Comparison of ENCODE assay signal across 1 cellular context in genomic region chr6:167420858-167421766, GRCh38.
A peak's percentile ranks its signal among the peaks of the same experiment; 100 is the strongest.
TF ChIP-seq lines count a peak whose summit lies in the region.

No MANE protein-coding gene starts in this region.

TF ChIP-seq in HepG2, 621 proteins besides CTCF, POLR2A, EP300 and RAD21 (continued from another document and continues in another):
- TF ChIP-seq TGIF2 (CRISPR knock-in tag; IDR thresholded peaks at IDR 0.05): no peak
- TF ChIP-seq SIX4 (CRISPR knock-in tag; IDR thresholded peaks at IDR 0.05): no peak
- no peak for TF ChIP-seq PCBP2 (optimal IDR thresholded peaks at IDR 0.05; ENCODE audit: low read depth, low read length, poor library complexity, severe bottlenecking)
- peak; percentile 80 for TF ChIP-seq TBX2 (CRISPR knock-in tag; IDR thresholded peaks at IDR 0.05; ENCODE audit: borderline replicate concordance)
- no peak for TF ChIP-seq NR2C2 (CRISPR knock-in tag; IDR thresholded peaks at IDR 0.05; ENCODE audit: borderline replicate concordance)
- TF ChIP-seq MZF1 (CRISPR knock-in tag; IDR thresholded peaks at IDR 0.05; ENCODE audit: borderline replicate concordance): no peak; the same call in 1 of the 2 replicates
- peak; percentile 78 for TF ChIP-seq KDM2A (CRISPR knock-in tag; IDR thresholded peaks at IDR 0.05; ENCODE audit: borderline replicate concordance, low read depth)
- TF ChIP-seq RBM39 (IDR thresholded peaks at IDR 0.05; ENCODE audit: low read depth, low read length, poor library complexity, severe bottlenecking): peak; percentile 73
- no peak for TF ChIP-seq CBX5 (CRISPR knock-in tag; IDR thresholded peaks at IDR 0.05; ENCODE audit: borderline replicate concordance)
- no peak for TF ChIP-seq CENPT (CRISPR knock-in tag; IDR thresholded peaks at IDR 0.05; ENCODE audit: low read depth)
- peak; percentile 60; the same call in 1 of the 2 replicates for TF ChIP-seq NFKBIZ (CRISPR knock-in tag; IDR thresholded peaks at IDR 0.05)
- peak; percentile 37; the same call in 1 of the 2 replicates for TF ChIP-seq ZFP82 (CRISPR knock-in tag; IDR thresholded peaks at IDR 0.05; ENCODE audit: borderline replicate concordance)
- TF ChIP-seq NFYC (CRISPR knock-in tag; IDR thresholded peaks at IDR 0.05): 0 out of 2 replicates have a peak, but pooled peaks have one; percentile 18
- no peak for TF ChIP-seq NFATC3 (CRISPR knock-in tag; IDR thresholded peaks at IDR 0.05)
- TF ChIP-seq NKX3-1 (CRISPR knock-in tag; IDR thresholded peaks at IDR 0.05): no peak
- peak; percentile 81 for TF ChIP-seq ZNF274 (CRISPR knock-in tag; IDR thresholded peaks at IDR 0.05)
- peak; percentile 74 for TF ChIP-seq ZNF883 (CRISPR knock-in tag; IDR thresholded peaks at IDR 0.05; ENCODE audit: not compliant biosample characterization)
- TF ChIP-seq ZBTB44 (CRISPR knock-in tag; IDR thresholded peaks at IDR 0.05): no peak
- TF ChIP-seq SNAPC2 (CRISPR knock-in tag; IDR thresholded peaks at IDR 0.05): peak; percentile 69
- TF ChIP-seq RBFOX2 (IDR thresholded peaks at IDR 0.05; ENCODE audit: low read depth, low read length): peak; percentile 92
- peak; percentile 63; the same call in 1 of the 2 replicates for TF ChIP-seq ADNP (CRISPR knock-in tag; IDR thresholded peaks at IDR 0.05)
- no peak for TF ChIP-seq FLYWCH1 (CRISPR knock-in tag; IDR thresholded peaks at IDR 0.05)
- TF ChIP-seq GATAD1 (CRISPR knock-in tag; IDR thresholded peaks at IDR 0.05): peak; percentile 38; the same call in 1 of the 2 replicates
- TF ChIP-seq MXI1 (IDR thresholded peaks at IDR 0.05; ENCODE audit: borderline replicate concordance, low read depth, low read length): no peak
- TF ChIP-seq ZNF563 (CRISPR knock-in tag; IDR thresholded peaks at IDR 0.05): peak; percentile 76
- no peak for TF ChIP-seq ZNF235 (CRISPR knock-in tag; IDR thresholded peaks at IDR 0.05; ENCODE audit: borderline replicate concordance)
- TF ChIP-seq ZNF510 (CRISPR knock-in tag; IDR thresholded peaks at IDR 0.05; ENCODE audit: low read depth): peak; percentile 66; the same call in 1 of the 2 replicates
- peak; percentile 82 for TF ChIP-seq XRCC5 (optimal IDR thresholded peaks at IDR 0.05; ENCODE audit: low read length)
- no peak for TF ChIP-seq SP2 (CRISPR knock-in tag; IDR thresholded peaks at IDR 0.05)
- TF ChIP-seq GPBP1L1 (CRISPR knock-in tag; IDR thresholded peaks at IDR 0.05): no peak
- no peak for TF ChIP-seq ZNF562 (CRISPR knock-in tag; IDR thresholded peaks at IDR 0.05; ENCODE audit: borderline replicate concordance)
- TF ChIP-seq NCOR1 (IDR thresholded peaks at IDR 0.05; ENCODE audit: borderline replicate concordance, low read length): peak; percentile 51; the same call in 1 of the 2 replicates
- no peak for TF ChIP-seq CREM (IDR thresholded peaks at IDR 0.05)
- TF ChIP-seq CREM (CRISPR knock-in tag; IDR thresholded peaks at IDR 0.05): no peak
- TF ChIP-seq KLF16 (CRISPR knock-in tag; IDR thresholded peaks at IDR 0.05): peak in 1 of 2 experiments; percentile 31; a peak in 1 of 4 replicates
- peak; percentile 40; the same call in 1 of the 2 replicates for TF ChIP-seq ZHX2 (IDR thresholded peaks at IDR 0.05; ENCODE audit: low read depth)
- TF ChIP-seq ZHX2 (CRISPR knock-in tag; IDR thresholded peaks at IDR 0.05; ENCODE audit: borderline replicate concordance): no peak
- TF ChIP-seq SPEN (CRISPR knock-in tag; IDR thresholded peaks at IDR 0.05; ENCODE audit: low read depth): no peak
- no peak for TF ChIP-seq TCF7L2 (IDR thresholded peaks at IDR 0.05; ENCODE audit: low read depth, low read length)
- TF ChIP-seq ARID5B (CRISPR knock-in tag; IDR thresholded peaks at IDR 0.05): peak; percentile 76; the same call in 1 of the 2 replicates
- no peak for TF ChIP-seq FOXK2 (IDR thresholded peaks at IDR 0.05)
- no peak for TF ChIP-seq THYN1 (CRISPR knock-in tag; IDR thresholded peaks at IDR 0.05; ENCODE audit: borderline replicate concordance, low read depth)
- no peak for TF ChIP-seq ZNF207 (IDR thresholded peaks at IDR 0.05; ENCODE audit: borderline replicate concordance)
- TF ChIP-seq SMAD3 (CRISPR knock-in tag; IDR thresholded peaks at IDR 0.05): no peak
- no peak for TF ChIP-seq HNF1A (IDR thresholded peaks at IDR 0.05; ENCODE audit: low read depth)
- TF ChIP-seq HNF1A (CRISPR knock-in tag; IDR thresholded peaks at IDR 0.05; ENCODE audit: borderline replicate concordance): 0 out of 2 replicates have a peak, but pooled peaks have one; percentile 42
- no peak for TF ChIP-seq RFXANK (CRISPR knock-in tag; IDR thresholded peaks at IDR 0.05)
- TF ChIP-seq TBX3 (IDR thresholded peaks at IDR 0.05; ENCODE audit: borderline replicate concordance): no peak
- no peak for TF ChIP-seq JDP2 (CRISPR knock-in tag; IDR thresholded peaks at IDR 0.05; ENCODE audit: borderline replicate concordance)
- no peak for TF ChIP-seq NPAS2 (CRISPR knock-in tag; IDR thresholded peaks at IDR 0.05; ENCODE audit: borderline replicate concordance)
- TF ChIP-seq TRIM24 (CRISPR knock-in tag; IDR thresholded peaks at IDR 0.05): no peak
- TF ChIP-seq PTBP1 (IDR thresholded peaks at IDR 0.05; ENCODE audit: low read depth, low read length, poor library complexity, severe bottlenecking): no peak
- TF ChIP-seq ZBTB38 (CRISPR knock-in tag; IDR thresholded peaks at IDR 0.05): peak; percentile 97
- TF ChIP-seq MEIS1 (CRISPR knock-in tag; IDR thresholded peaks at IDR 0.05; ENCODE audit: borderline replicate concordance): peak; percentile 44; the same call in 1 of the 2 replicates
- TF ChIP-seq BCL3 (CRISPR knock-in tag; IDR thresholded peaks at IDR 0.05): peak; percentile 51; the same call in 1 of the 2 replicates
